23 cellular contexts compared by ENCODE assay signal in genomic region chr5:105872569-105873270, GRCh38.
DNase-seq lines count a peak whose midpoint lies in the region; ATAC-seq and TF ChIP-seq lines count a peak whose summit lies in the region.
"Had no signal": no experiment of that assay in that cellular context is flagged by ENCODE, and none has a peak within 500 bp of the region (broad histone marks: within the 10 kb centered on the region; RNA-seq: fewer than 3 reads in every experiment).

No MANE protein-coding gene starts in this region.

- H3K4me3 ChIP-seq in Panc1 (ENCODE audit: low read depth in 2 of 2, low read length in 2 of 2) (peak overlapping the region; percentile 12 to 39; a peak in 3 of 4 replicates), fibroblast of the aortic adventitia (ENCODE audit: low read depth, low read length) (no peak overlapping the region), mucosa of descending colon (no peak overlapping the region), transverse colon (peak overlapping the region in 3 of 4 donors; percentile 4 to 22 (median 18))
- H3K4me3 ChIP-seq: A549, GM23248, SJSA1 had no signal

- in situ Hi-C loops in Panc1 (cut with HindIII; ENCODE audit: low pct_unique_long_range_greater_than_20kb, low sequenced_read_pairs), result no loop called here
- in situ Hi-C loops in transverse colon (cut with MboI; ENCODE audit: low pct_ligation_motif_present in 1 of 4, low pct_unique_long_range_greater_than_20kb in 1 of 4, low sequenced_read_pairs in 3 of 4), result no loop called here

- H2BK15ac ChIP-seq in H9 (ENCODE audit: low read depth, low read length), result no peak overlapping the region

- ATAC-seq in Panc1 (no peak), mucosa of descending colon (peak; percentile 17)
- ATAC-seq: A549, HCT116, Right ventricle myocardium inferior had no signal

- no peaks in the 10 kb centered on the region; a peak in 1 of 4 replicates for H3K4me1 Mint-ChIP-seq in H9
- H3K4me1 Mint-ChIP-seq: IgD-negative memory B cell had no signal

- BruUV-seq in Panc1 (replicated peaks; lab: Mats Ljungman, UMichigan), result no TSS peak

- no peaks in the 10 kb centered on the region for H3K36me3 ChIP-seq in Panc1 (ENCODE audit: control insufficient read depth, insufficient read depth, low read length)
- no peaks in the 10 kb centered on the region for H3K36me3 ChIP-seq in mucosa of descending colon (ENCODE audit: low read depth)
- H3K36me3 ChIP-seq in transverse colon, result no peaks in the 10 kb centered on the region
- H3K36me3 ChIP-seq: BE2C, SJSA1 had no signal

- POLR2A ChIA-PET in Panc1 (lab: Charles Lee), result no interaction called here

- DNase-seq in Panc1 (ENCODE audit: low read depth, low spot score) (no peak), fibroblast of the aortic adventitia (ENCODE audit: low read depth) (peak; percentile 1), mucosa of descending colon (peak in 2 of 3 donors; percentile 10 to 29), transverse colon (no peak), H9 (no peak), EL (no peak)
- DNase-seq in central memory CD4-positive, alpha-beta T cell, result no peak
- no peak for DNase-seq in activated CD8-positive, alpha-beta memory T cell treated with anti-CD3 and anti-CD28 coated beads for 24 hours
- DNase-seq: BE2C, DMS79, GM23248, Karpas-422, MV-4-11, NCI-H1105 treated with DMSO at 0.1 percent for 48 hours, NCI-H2081, NCI-H446, NCI-H526 treated with DMSO at 0.1 percent for 48 hours, OCI-M1 had no signal

- H2BK20ac ChIP-seq in H9 (ENCODE audit: low read depth, low read length, poor library complexity, severe bottlenecking), result no peak overlapping the region

- TF ChIP-seq CTCF in Panc1 (IDR thresholded peaks at IDR 0.05) (no peak), fibroblast of the aortic adventitia (IDR thresholded peaks at IDR 0.05; ENCODE audit: insufficient read depth, low read length) (no peak), mucosa of descending colon (IDR thresholded peaks at IDR 0.05) (no peak), transverse colon (IDR thresholded peaks at IDR 0.05) (no peak), H9 (conservative IDR thresholded peaks at IDR 0.05) (no peak)

- intact Hi-C loops in Panc1 (cut with micrococcal nuclease; ENCODE audit: unreplicated experiment) (no loop called here), mucosa of descending colon (cut with DNase I, micrococcal nuclease) (no loop called here), transverse colon (cut with DNase I; ENCODE audit: low total_unique reads) (no loop called here)

- no peaks in the 10 kb centered on the region for H4K20me1 ChIP-seq in H9 (ENCODE audit: control insufficient read depth, insufficient read depth, insufficient read length)

- no peak for TF ChIP-seq EP300 in transverse colon (IDR thresholded peaks at IDR 0.05; ENCODE audit: low read depth)

- H2BK12ac ChIP-seq in H9 (ENCODE audit: insufficient read length, low read depth, low read length), result no peak overlapping the region

- H3K14ac ChIP-seq in H9 (ENCODE audit: insufficient read depth, low read length), result no peak overlapping the region

- no peaks in the 10 kb centered on the region for H3K79me1 ChIP-seq in H9 (ENCODE audit: insufficient read depth, low read depth, low read length, poor library complexity, severe bottlenecking)

- no peaks in the 10 kb centered on the region for H3K9me3 Mint-ChIP-seq in H9

- H4K5ac ChIP-seq in H9 (ENCODE audit: insufficient read length, low read depth, low read length), result no peak overlapping the region

- no peaks in the 10 kb centered on the region; a peak in 2 of 7 replicates for H3K36me3 Mint-ChIP-seq in H9 (ENCODE audit: insufficient read depth in 1 of 3, low read depth in 3 of 3)
- H3K36me3 Mint-ChIP-seq: IgD-negative memory B cell had no signal

- no peak overlapping the region for H3T11ph ChIP-seq in H9 (ENCODE audit: low read length)

- H3K4me2 ChIP-seq in H9 (ENCODE audit: insufficient read depth, insufficient read length, low read length), result no peak overlapping the region
- H3K4me2 ChIP-seq: A549 had no signal

- no peaks in the 10 kb centered on the region for H3K79me2 ChIP-seq in H9 (ENCODE audit: insufficient read depth, low read length)

- H4K8ac ChIP-seq in H9 (replicated peaks; ENCODE audit: insufficient read length, low read depth, low read length), result no peak overlapping the region

- no peaks in the 10 kb centered on the region for H3K23me2 ChIP-seq in H9 (ENCODE audit: insufficient read length, low read depth, low read length, poor library complexity, severe bottlenecking)

- CTCF ChIA-PET in Panc1 (lab: Charles Lee), result no interaction called here

- H3K4ac ChIP-seq in H9 (ENCODE audit: low read depth, low read length), result no peak overlapping the region

- no peak overlapping the region for H3K56ac ChIP-seq in H9 (ENCODE audit: insufficient read length, low read depth, low read length)

- no peak overlapping the region for H2BK5ac ChIP-seq in H9 (ENCODE audit: insufficient read length, low read length)

- no peaks in the 10 kb centered on the region for H3K27me3 Mint-ChIP-seq in H9 (ENCODE audit: low read depth)
- H3K27me3 Mint-ChIP-seq: IgD-negative memory B cell had no signal

- H3K23ac ChIP-seq in H9 (ENCODE audit: insufficient read length, low read depth, low read length), result no peak overlapping the region

- no peak overlapping the region for H3K18ac ChIP-seq in H9 (ENCODE audit: insufficient read length, low read depth, low read length)

- H3K4me1 ChIP-seq in Panc1 (ENCODE audit: control insufficient read depth, insufficient read depth, low read length), result no peaks in the 10 kb centered on the region
- no peaks in the 10 kb centered on the region for H3K4me1 ChIP-seq in mucosa of descending colon (ENCODE audit: low read depth)
- H3K4me1 ChIP-seq in transverse colon, result no peaks in the 10 kb centered on the region
- H3K4me1 ChIP-seq in H9 (ENCODE audit: insufficient read depth, low read length), result no peaks in the 10 kb centered on the region
- H3K4me1 ChIP-seq: A549, BE2C, SJSA1 had no signal

- no peaks in the 10 kb centered on the region for H3K27me3 ChIP-seq in Panc1 (ENCODE audit: control insufficient read depth, insufficient read depth, low read length)
- H3K27me3 ChIP-seq in transverse colon, result no peaks in the 10 kb centered on the region
- H3K27me3 ChIP-seq in H9 (ENCODE audit: insufficient read depth, low read length), result no peaks in the 10 kb centered on the region
- H3K27me3 ChIP-seq: BE2C, SJSA1 had no signal

- no peaks in the 10 kb centered on the region for H3K9me3 ChIP-seq in Panc1 (ENCODE audit: control insufficient read depth, insufficient read depth, low read depth, low read length)
- H3K9me3 ChIP-seq in mucosa of descending colon, result no peaks in the 10 kb centered on the region
- H3K9me3 ChIP-seq in transverse colon, result no peaks in the 10 kb centered on the region
- H3K9me3 ChIP-seq in H9 (ENCODE audit: control insufficient read depth, low read depth, low read length), result no peaks in the 10 kb centered on the region
- H3K9me3 ChIP-seq: A549, BE2C, SJSA1 had no signal

- no peak overlapping the region for H2AK5ac ChIP-seq in H9 (ENCODE audit: insufficient read length, low read length)

- H3K9ac ChIP-seq in H9 (ENCODE audit: extremely low read depth, insufficient read length, low read length), result no peak overlapping the region
- H3K9ac ChIP-seq: GM23248 had no signal

- whole genome bisulfite sequencing in transverse colon (ENCODE audit: low coverage in 1 of 2), 2 donors, result 59 to 60% methylated on average over 10 to 15 of the region's 15 CpGs
- WGBS in H9 (ENCODE audit: extremely low coverage, insufficient read length, low lambda C conversion rate), result no CpG with 5 or more reads among the region's 15 CpGs

- H2AFZ ChIP-seq in H9 (ENCODE audit: low read length), result no peak overlapping the region
- H2AFZ ChIP-seq: GM23248 had no signal

- H3K4me3 Mint-ChIP-seq in H9, result no peak overlapping the region
- H3K4me3 Mint-ChIP-seq: IgD-negative memory B cell had no signal

- H3K27ac ChIP-seq in Panc1 (ENCODE audit: low read length), result peak overlapping the region; percentile 3; the same call in 1 of the 2 replicates
- no peak overlapping the region for H3K27ac ChIP-seq in transverse colon
- no peak overlapping the region for H3K27ac ChIP-seq in H9 (ENCODE audit: insufficient read length, low read depth, low read length)
- H3K27ac ChIP-seq: A549, GM23248, SJSA1 had no signal

- H3K27ac Mint-ChIP-seq in H9, result no peak overlapping the region
- H3K27ac Mint-ChIP-seq: IgD-negative memory B cell had no signal

- no peak overlapping the region for H2BK120ac ChIP-seq in H9 (ENCODE audit: low read depth, low read length, poor library complexity, severe bottlenecking)

- no peak for TF ChIP-seq POLR2A in transverse colon (IDR thresholded peaks at IDR 0.05)

- H4K91ac ChIP-seq in H9 (ENCODE audit: insufficient read length, low read depth, low read length), result no peak overlapping the region

Comparison
In these comparisons a context has a peak if more than half of its experiments do, and no peak if none do; other contexts are left out.
1. DNase-seq: peak in fibroblast of the aortic adventitia (single experiment) and mucosa of descending colon (2 of 3); none in Panc1 (single experiment), transverse colon (single experiment), H9 (single experiment), EL (single experiment), central memory CD4-positive, alpha-beta T cell (single experiment) and activated CD8-positive, alpha-beta memory T cell treated with anti-CD3 and anti-CD28 coated beads for 24 hours (single experiment).
2. H3K4me3 ChIP-seq: peak in Panc1 (2 of 2) and transverse colon (3 of 4); none in fibroblast of the aortic adventitia (single experiment) and mucosa of descending colon (single experiment).